ENCODE assay signal across 1 cellular context in genomic region chr19:38336638-38337359, GRCh38.
TF ChIP-seq lines count a peak whose summit lies in the region.

No MANE protein-coding gene starts in this region.

TF ChIP-seq in K562, 482 proteins besides CTCF, POLR2A, EP300 and RAD21 (continued from another document and continues in another):
- TF ChIP-seq CREB1 (IDR thresholded peaks at IDR 0.05) (no peak), CREB1 (CRISPR knock-in tag; IDR thresholded peaks at IDR 0.05) (no peak), GABPB2 (CRISPR knock-in tag; conservative IDR thresholded peaks at IDR 0.05) (no peak), MAFG (tag; conservative IDR thresholded peaks at IDR 0.05) (no peak), ZFPM2 (CRISPR knock-in tag; IDR thresholded peaks at IDR 0.05) (no peak), HNRNPK (IDR thresholded peaks at IDR 0.05; ENCODE audit: low read depth, low read length, poor library complexity, severe bottlenecking) (no peak), ARID3A (IDR thresholded peaks at IDR 0.05; ENCODE audit: borderline replicate concordance, low read depth, low read length) (no peak), ELF2 (CRISPR knock-in tag; IDR thresholded peaks at IDR 0.05) (no peak), ZKSCAN3 (CRISPR knock-in tag; IDR thresholded peaks at IDR 0.05) (no peak), CHD7 (IDR thresholded peaks at IDR 0.05; ENCODE audit: low read depth, low read length) (no peak), SAFB (IDR thresholded peaks at IDR 0.05; ENCODE audit: borderline replicate concordance, low read depth, low read length) (no peak), PBX2 (CRISPR knock-in tag; IDR thresholded peaks at IDR 0.05; ENCODE audit: low read depth) (no peak), PBX2 (tag; conservative IDR thresholded peaks at IDR 0.05; ENCODE audit: low read depth) (no peak), ZNF133 (CRISPR knock-in tag; IDR thresholded peaks at IDR 0.05) (no peak), TAF7 (tag; IDR thresholded peaks at IDR 0.05) (no peak), PKNOX1 (IDR thresholded peaks at IDR 0.05) (no peak), RBM14 (IDR thresholded peaks at IDR 0.05; ENCODE audit: borderline replicate concordance, insufficient read depth, low read depth, low read length) (no peak), ZNF140 (CRISPR knock-in tag; IDR thresholded peaks at IDR 0.05) (no peak), MYC (IDR thresholded peaks at IDR 0.05; ENCODE audit: low read depth, low read length) (peak; percentile 20; the same call in 1 of the 2 replicates), MYC (CRISPR knock-in tag; IDR thresholded peaks at IDR 0.05; ENCODE audit: borderline replicate concordance, low read depth) (no peak), MTA2 (IDR thresholded peaks at IDR 0.05; ENCODE audit: low read depth) (peak; percentile 38; the same call in 1 of the 2 replicates), NKRF (IDR thresholded peaks at IDR 0.05; ENCODE audit: borderline replicate concordance) (peak; percentile 97), ZBTB2 (IDR thresholded peaks at IDR 0.05) (peak; percentile 77), ARHGAP35 (IDR thresholded peaks at IDR 0.05; ENCODE audit: partially characterized antibody) (peak; percentile 69), ZNF395 (CRISPR knock-in tag; IDR thresholded peaks at IDR 0.05) (no peak)
